ENCODE assay signal across 9 cellular contexts in genomic region chr11:5204787-5205186, GRCh38. TPM values are rescaled to one million over a fixed set of nuclear protein-coding genes. Genes with fewer than 3 reads are reported as not detected.
DNase-seq lines count a peak whose midpoint lies in the region; ATAC-seq and TF ChIP-seq lines count a peak whose summit lies in the region.
"Had no signal": no experiment of that assay in that cellular context is flagged by ENCODE, and none has a peak within 500 bp of the region (broad histone marks: within the 10 kb centered on the region; RNA-seq: fewer than 3 reads in every experiment).

No MANE protein-coding gene starts in this region.

- H3K27ac Mint-ChIP-seq in osteocyte (ENCODE audit: unreplicated experiment), result no peak overlapping the region
- no peak overlapping the region for H3K27ac Mint-ChIP-seq in CD8-positive, alpha-beta memory T cell

- H3K4me3 Mint-ChIP-seq in osteocyte (ENCODE audit: unreplicated experiment), result no peak overlapping the region
- H3K4me3 Mint-ChIP-seq in CD8-positive, alpha-beta memory T cell, result no peak overlapping the region

- H3K4me1 ChIP-seq in CD8-positive, alpha-beta memory T cell (ENCODE audit: insufficient read depth, low read length), result no peaks in the 10 kb centered on the region

- H3K27ac ChIP-seq in CD8-positive, alpha-beta memory T cell (ENCODE audit: low read depth, low read length), result no peak overlapping the region

- POLR2A ChIA-PET in CD8-positive, alpha-beta memory T cell (lab: Charles Lee), result no interaction called here

- no peaks in the 10 kb centered on the region for H3K36me3 Mint-ChIP-seq in osteocyte (ENCODE audit: unreplicated experiment)
- H3K36me3 Mint-ChIP-seq in CD8-positive, alpha-beta memory T cell, result no peaks in the 10 kb centered on the region

- H3K4me3 ChIP-seq in CD8-positive, alpha-beta memory T cell (ENCODE audit: low read length), result no peak overlapping the region

- H3K27me3 Mint-ChIP-seq in osteocyte (ENCODE audit: unreplicated experiment), result peaks cover 17% of the 10 kb centered on the region
- peaks cover 0 to 4% of the 10 kb centered on the region in 2 donors for H3K27me3 Mint-ChIP-seq in CD8-positive, alpha-beta memory T cell

- no peaks in the 10 kb centered on the region for H3K36me3 ChIP-seq in CD8-positive, alpha-beta memory T cell (ENCODE audit: insufficient read depth, low read length)

- TF ChIP-seq CTCF in osteocyte (IDR thresholded peaks at IDR 0.05), result peak; percentile 68

- no peaks in the 10 kb centered on the region for H3K4me1 Mint-ChIP-seq in osteocyte (ENCODE audit: unreplicated experiment)
- no peaks in the 10 kb centered on the region for H3K4me1 Mint-ChIP-seq in CD8-positive, alpha-beta memory T cell

- H3K27me3 ChIP-seq in CD8-positive, alpha-beta memory T cell (ENCODE audit: insufficient read depth, low read length, poor library complexity, severe bottlenecking), result no peaks in the 10 kb centered on the region

- DNase-seq in GDM1 (lab: John Stamatoyannopoulos, UW) (peak; percentile 52), NCI-H1105 (lab: John Stamatoyannopoulos, UW) (peak; percentile 22), dermis microvascular lymphatic vessel endothelial cell (ENCODE audit: low read depth in 2 of 2) (peak; percentile 24 to 69), osteocyte (ENCODE audit: extremely low spot score, unreplicated experiment) (no peak)
- no peak for DNase-seq in CD8-positive, alpha-beta memory T cell
- no peak for DNase-seq in activated naive CD4-positive, alpha-beta T cell treated with anti-CD3 and anti-CD28 coated beads, Interleukin-2, amount 50 U/mL, for 16 hours

- no peaks in the 10 kb centered on the region for H3K9me3 ChIP-seq in CD8-positive, alpha-beta memory T cell (ENCODE audit: low read length)

- no peaks in the 10 kb centered on the region for H3K9me3 Mint-ChIP-seq in osteocyte (ENCODE audit: unreplicated experiment)
- H3K9me3 Mint-ChIP-seq in CD8-positive, alpha-beta memory T cell, result no peaks in the 10 kb centered on the region

- CTCF ChIA-PET in CD8-positive, alpha-beta memory T cell (lab: Charles Lee), result no interaction called here

- ATAC-seq in GM21619 (IDR thresholded peaks at IDR 0.05; ENCODE audit: unreplicated experiment) (peak; percentile 80), GM21515 (IDR thresholded peaks at IDR 0.05; ENCODE audit: unreplicated experiment) (no peak)

RNA-seq across cellular contexts. Expression of gene OR51V1, which starts 4.3 kb away (rescaled TPM):
- not detected in 2 replicates for total RNA-seq in dermis microvascular lymphatic vessel endothelial cell
- not detected in 2 replicates for total RNA-seq in osteocyte
- total RNA-seq in CD8-positive, alpha-beta memory T cell, result not detected
- not detected for polyA plus RNA-seq in CD8-positive, alpha-beta memory T cell
- total RNA-seq: activated CD8-positive, alpha-beta memory T cell treated with anti-CD3 and anti-CD28 coated beads for 36 hours had no signal

RNA-seq across cellular contexts. Expression of gene HBB, which starts 22.1 kb away (rescaled TPM):
- total RNA-seq in dermis microvascular lymphatic vessel endothelial cell (not detected in 2 replicates), osteocyte (not detected in 2 replicates)
- total RNA-seq in CD8-positive, alpha-beta memory T cell, result not detected
- polyA plus RNA-seq in CD8-positive, alpha-beta memory T cell, result not detected
- total RNA-seq: activated CD8-positive, alpha-beta memory T cell treated with anti-CD3 and anti-CD28 coated beads for 36 hours had no signal

RNA-seq across cellular contexts. Expression of gene HBD, which starts 29.5 kb away (rescaled TPM):
- total RNA-seq in dermis microvascular lymphatic vessel endothelial cell (not detected in 2 replicates), osteocyte (not detected in 2 replicates)
- total RNA-seq in CD8-positive, alpha-beta memory T cell, result not detected
- not detected for polyA plus RNA-seq in CD8-positive, alpha-beta memory T cell
- total RNA-seq: activated CD8-positive, alpha-beta memory T cell treated with anti-CD3 and anti-CD28 coated beads for 36 hours had no signal

RNA-seq across cellular contexts. Expression of gene HBG1, which starts 44.9 kb away (rescaled TPM):
- not detected in 2 replicates for total RNA-seq in dermis microvascular lymphatic vessel endothelial cell
- total RNA-seq in osteocyte, result not detected in 2 replicates
- total RNA-seq in CD8-positive, alpha-beta memory T cell, result not detected
- polyA plus RNA-seq in CD8-positive, alpha-beta memory T cell, result not detected
- total RNA-seq: activated CD8-positive, alpha-beta memory T cell treated with anti-CD3 and anti-CD28 coated beads for 36 hours had no signal

RNA-seq across cellular contexts. Expression of gene HBG2, which starts 49.8 kb away (rescaled TPM):
- total RNA-seq in dermis microvascular lymphatic vessel endothelial cell, result not detected in 2 replicates
- not detected in 2 replicates for total RNA-seq in osteocyte
- total RNA-seq in CD8-positive, alpha-beta memory T cell, result not detected
- polyA plus RNA-seq in CD8-positive, alpha-beta memory T cell, result not detected
- total RNA-seq: activated CD8-positive, alpha-beta memory T cell treated with anti-CD3 and anti-CD28 coated beads for 36 hours had no signal

Comparison
In these comparisons a context has a peak if more than half of its experiments do, and no peak if none do; other contexts are left out.
1. DNase-seq: peak in GDM1 (single experiment), NCI-H1105 (single experiment) and dermis microvascular lymphatic vessel endothelial cell (2 of 2); none in osteocyte (single experiment), CD8-positive, alpha-beta memory T cell (0 of 5) and activated naive CD4-positive, alpha-beta T cell treated with anti-CD3 and anti-CD28 coated beads, Interleukin-2, amount 50 U/mL, for 16 hours (single experiment).